Comparison of ENCODE assay signal across 14 cellular contexts in genomic region chr4:16206848-16207247, GRCh38. TPM values are rescaled to one million over a fixed set of nuclear protein-coding genes. Genes with fewer than 3 reads are reported as not detected.
DNase-seq lines count a peak whose midpoint lies in the region; TF ChIP-seq lines count a peak whose summit lies in the region.
"Had no signal": no experiment of that assay in that cellular context is flagged by ENCODE, and none has a peak within 500 bp of the region (broad histone marks: within the 10 kb centered on the region; RNA-seq: fewer than 3 reads in every experiment).

No MANE protein-coding gene starts in this region.

- CTCF ChIA-PET in MCF 10A (lab: Yijun Ruan, JAX) = interaction anchor here (0.7 to 5.0 kb wide), 6 partner anchors 8 to 1556 kb away, joined by 3 to 33 read pairs (median 4); no protein-coding TSS in a partner anchor
- CTCF ChIA-PET in mammary epithelial cell (lab: Charles Lee; ENCODE audit: low non-redundant PET) = no interaction called here

- H3K27ac Mint-ChIP-seq in MCF 10A (ENCODE audit: low read depth, unreplicated experiment) (peak overlapping the region; percentile 10), endodermal cell (no peak overlapping the region)
- no peak overlapping the region for H3K27ac Mint-ChIP-seq in activated T-helper 1 cell treated with anti-CD3 and anti-CD28 coated beads, Interleukin-12 subunit alpha, Interleukin-12 subunit beta, Interleukin-2, Interleukin-4 antibody, amounts not matched to agents 30 ng/mL and 10 ng/mL and 1 ng/mL, durations not matched to agents 14 hours and 24 hours and 36 hours

- H3K27ac ChIP-seq in mammary epithelial cell (ENCODE audit: insufficient read depth, low read depth, low read length) (no peak overlapping the region), endodermal cell (ENCODE audit: low read depth, low read length) (no peak overlapping the region), substantia nigra (ENCODE audit: low read depth, low read length, poor library complexity, severe bottlenecking) (peak overlapping the region; percentile 54)
- H3K27ac ChIP-seq: coronary artery, suprapubic skin had no signal

- 95% methylated on average over 2 of the region's 2 CpGs for WGBS in mammary epithelial cell (ENCODE audit: low coverage, missing lambda C conversion rate)
- WGBS in endodermal cell (ENCODE audit: insufficient coverage in 1 of 2, insufficient read length in 1 of 2), 2 experiments = 54 to 79% methylated on average over 2 of the region's 2 CpGs

- DNase-seq in MCF 10A (ENCODE audit: unreplicated experiment) (no peak), mammary epithelial cell (no peak), NCI-H69 (lab: John Stamatoyannopoulos, UW) (peak; percentile 5), endodermal cell (peak; percentile 59), substantia nigra (lab: John Stamatoyannopoulos, UW) (no peak), SKM-1 treated with dmso at 0.1 percent for 144 hours (lab: John Stamatoyannopoulos, UW; ENCODE audit: unreplicated experiment) (no peak), NCI-H2227 (lab: John Stamatoyannopoulos, UW; ENCODE audit: unreplicated experiment) (no peak)
- no peak for DNase-seq in activated T-helper 1 cell treated with anti-CD3 and anti-CD28 coated beads, Interleukin-12 subunit alpha, Interleukin-12 subunit beta, Interleukin-2, Interleukin-4 antibody, amounts not matched to agents 30 ng/mL and 10 ng/mL and 1 ng/mL, durations not matched to agents 14 hours and 24 hours and 36 hours (ENCODE audit: low spot score)
- DNase-seq: H9, NCI-H1930, NCI-H524 had no signal

- H3K4me2 ChIP-seq in mammary epithelial cell (ENCODE audit: insufficient read depth, low read depth, low read length) = no peak overlapping the region

- TF ChIP-seq CTCF in MCF 10A (IDR thresholded peaks at IDR 0.05; ENCODE audit: unreplicated experiment) (no peak), mammary epithelial cell (conservative IDR thresholded peaks at IDR 0.05 in 1 of 2, IDR thresholded peaks at IDR 0.05 in 1 of 2; ENCODE audit: extremely low read depth in 1 of 2, insufficient read depth in 1 of 2, low read depth in 1 of 2, low read length in 2 of 2) (no peak), endodermal cell (conservative IDR thresholded peaks at IDR 0.05) (no peak)

- H3K9ac ChIP-seq in mammary epithelial cell (ENCODE audit: insufficient read depth, low read length) (no peak overlapping the region), endodermal cell (ENCODE audit: extremely low read depth, low read length, poor library complexity, severe bottlenecking) (no peak overlapping the region)

- H2AFZ ChIP-seq in mammary epithelial cell (ENCODE audit: low read depth, low read length) = no peak overlapping the region

- H3K4me3 Mint-ChIP-seq in MCF 10A (ENCODE audit: unreplicated experiment) (no peak overlapping the region), endodermal cell (no peak overlapping the region)
- H3K4me3 Mint-ChIP-seq in activated T-helper 1 cell treated with anti-CD3 and anti-CD28 coated beads, Interleukin-12 subunit alpha, Interleukin-12 subunit beta, Interleukin-2, Interleukin-4 antibody, amounts not matched to agents 30 ng/mL and 10 ng/mL and 1 ng/mL, durations not matched to agents 14 hours and 24 hours and 36 hours = no peak overlapping the region
- H3K4me3 Mint-ChIP-seq: H9 had no signal

- no peaks in the 10 kb centered on the region for H4K20me1 ChIP-seq in mammary epithelial cell (ENCODE audit: insufficient read depth, low read length)

- in situ Hi-C loops in mammary epithelial cell (cut with MboI; ENCODE audit: low sequenced_read_pairs in 2 of 2) = no loop called here

- dilution Hi-C loops in mammary epithelial cell (cut with HindIII; ENCODE audit: low sequenced_read_pairs) = no loop called here

- peaks cover 3% of the 10 kb centered on the region for H3K36me3 ChIP-seq in mammary epithelial cell (ENCODE audit: insufficient read depth, low read length)
- H3K36me3 ChIP-seq in endodermal cell (ENCODE audit: control insufficient read depth, insufficient read depth, low read length) = peaks cover 5% of the 10 kb centered on the region

- no TSS peak for BruUV-seq in MCF 10A (replicated peaks; lab: Mats Ljungman, UMichigan)
- BruUV-seq in mammary epithelial cell (replicated peaks; lab: Mats Ljungman, UMichigan) = no TSS peak

- no peaks in the 10 kb centered on the region for H3K9me3 ChIP-seq in mammary epithelial cell (replicated peaks; ENCODE audit: insufficient read depth, low read length)
- no peaks in the 10 kb centered on the region for H3K9me3 ChIP-seq in endodermal cell (ENCODE audit: control insufficient read depth, low read length)
- H3K9me3 ChIP-seq: suprapubic skin had no signal

- H3K4me3 ChIP-seq in mammary epithelial cell (replicated peaks in 1 of 3; ENCODE audit: insufficient read depth in 1 of 3, low read depth in 2 of 3, low read length in 3 of 3) (no peak overlapping the region), endodermal cell (ENCODE audit: low read length) (no peak overlapping the region)
- H3K4me3 ChIP-seq: coronary artery, lung, suprapubic skin had no signal

- H3K79me2 ChIP-seq in mammary epithelial cell (ENCODE audit: insufficient read depth, low read length) = peaks cover 2% of the 10 kb centered on the region

- H3K27me3 ChIP-seq in mammary epithelial cell (ENCODE audit: insufficient read depth, low read length) = no peaks in the 10 kb centered on the region
- H3K27me3 ChIP-seq in endodermal cell (ENCODE audit: control insufficient read depth, insufficient read depth, low read length, poor library complexity, severe bottlenecking) = no peaks in the 10 kb centered on the region
- H3K27me3 ChIP-seq: suprapubic skin had no signal

- intact Hi-C loops in MCF 10A (cut with micrococcal nuclease) (no loop called here), mammary epithelial cell (cut with micrococcal nuclease) (no loop called here)
- intact Hi-C loops in activated T-helper 1 cell treated with anti-CD3 and anti-CD28 coated beads, Interleukin-12 subunit alpha, Interleukin-12 subunit beta, Interleukin-2, Interleukin-4 antibody, amounts not matched to agents 30 ng/mL and 10 ng/mL and 1 ng/mL, durations not matched to agents 14 hours and 24 hours and 36 hours (cut with micrococcal nuclease) = no loop called here

- no peaks in the 10 kb centered on the region for H3K9me3 Mint-ChIP-seq in MCF 10A (ENCODE audit: unreplicated experiment)
- H3K9me3 Mint-ChIP-seq in endodermal cell = no peaks in the 10 kb centered on the region
- H3K9me3 Mint-ChIP-seq in activated T-helper 1 cell treated with anti-CD3 and anti-CD28 coated beads, Interleukin-12 subunit alpha, Interleukin-12 subunit beta, Interleukin-2, Interleukin-4 antibody, amounts not matched to agents 30 ng/mL and 10 ng/mL and 1 ng/mL, durations not matched to agents 14 hours and 24 hours and 36 hours = no peaks in the 10 kb centered on the region
- H3K9me3 Mint-ChIP-seq: H9 had no signal

- POLR2A ChIA-PET in MCF 10A (lab: Yijun Ruan, JAX) = interaction anchor here (0.6 kb wide), 2 partner anchors 37 to 138 kb away, joined by 3 read pairs; no protein-coding TSS in a partner anchor

- H3K27me3 Mint-ChIP-seq in MCF 10A (ENCODE audit: insufficient read depth, unreplicated experiment) (no peaks in the 10 kb centered on the region), endodermal cell (ENCODE audit: insufficient read depth) (no peaks in the 10 kb centered on the region)
- H3K27me3 Mint-ChIP-seq in activated T-helper 1 cell treated with anti-CD3 and anti-CD28 coated beads, Interleukin-12 subunit alpha, Interleukin-12 subunit beta, Interleukin-2, Interleukin-4 antibody, amounts not matched to agents 30 ng/mL and 10 ng/mL and 1 ng/mL, durations not matched to agents 14 hours and 24 hours and 36 hours (ENCODE audit: insufficient read depth) = no peaks in the 10 kb centered on the region

- peaks cover 10% of the 10 kb centered on the region for H3K36me3 Mint-ChIP-seq in MCF 10A (ENCODE audit: insufficient read depth, unreplicated experiment)
- H3K36me3 Mint-ChIP-seq in endodermal cell (ENCODE audit: low read depth) = peaks cover 2% of the 10 kb centered on the region
- H3K36me3 Mint-ChIP-seq in activated T-helper 1 cell treated with anti-CD3 and anti-CD28 coated beads, Interleukin-12 subunit alpha, Interleukin-12 subunit beta, Interleukin-2, Interleukin-4 antibody, amounts not matched to agents 30 ng/mL and 10 ng/mL and 1 ng/mL, durations not matched to agents 14 hours and 24 hours and 36 hours (ENCODE audit: low read depth) = peaks cover 27% of the 10 kb centered on the region

- H3K4me1 ChIP-seq in mammary epithelial cell (ENCODE audit: insufficient read depth, low read length) (no peaks in the 10 kb centered on the region), endodermal cell (ENCODE audit: control insufficient read depth, insufficient read depth, low read length) (no peaks in the 10 kb centered on the region)

- H3K4me1 Mint-ChIP-seq in MCF 10A (ENCODE audit: insufficient read depth, unreplicated experiment) (peaks cover 6% of the 10 kb centered on the region), endodermal cell (peaks cover 19% of the 10 kb centered on the region)
- H3K4me1 Mint-ChIP-seq in activated T-helper 1 cell treated with anti-CD3 and anti-CD28 coated beads, Interleukin-12 subunit alpha, Interleukin-12 subunit beta, Interleukin-2, Interleukin-4 antibody, amounts not matched to agents 30 ng/mL and 10 ng/mL and 1 ng/mL, durations not matched to agents 14 hours and 24 hours and 36 hours (ENCODE audit: low read depth) = peaks cover 45% of the 10 kb centered on the region

RNA-seq across cellular contexts. Expression of gene TAPT1, which starts 19.4 kb away (rescaled TPM):
- total RNA-seq in MCF 10A (2022) = 22.0 and 27.8 TPM in 2 replicates
- total RNA-seq in mammary epithelial cell = 10 to 100 TPM; 16.2 to 21.1 TPM
- 7.8 TPM for polyA plus RNA-seq in mammary epithelial cell
- 7.9 TPM for polyA minus RNA-seq in mammary epithelial cell
- 10 to 100 TPM; 19.8 to 22.6 TPM for total RNA-seq in endodermal cell
- polyA plus RNA-seq in endodermal cell (2013, experiment 1 of 2) = 19.8 TPM
- polyA plus RNA-seq in endodermal cell (2013, experiment 2 of 2) = 21.2 TPM
- total RNA-seq in activated T-helper 1 cell treated with anti-CD3 and anti-CD28 coated beads, Interleukin-12 subunit alpha, Interleukin-12 subunit beta, Interleukin-2, Interleukin-4 antibody, amounts not matched to agents 30 ng/mL and 10 ng/mL and 1 ng/mL, durations not matched to agents 14 hours and 24 hours and 36 hours = 26.0 and 31.8 TPM in 2 replicates

Comparison
In these comparisons a context has a peak if more than half of its experiments do, and no peak if none do; other contexts are left out.
1. DNase-seq: peak in NCI-H69 (single experiment) and endodermal cell (single experiment); none in MCF 10A (single experiment), mammary epithelial cell (single experiment), substantia nigra (0 of 49), activated T-helper 1 cell treated with anti-CD3 and anti-CD28 coated beads, Interleukin-12 subunit alpha, Interleukin-12 subunit beta, Interleukin-2, Interleukin-4 antibody, amounts not matched to agents 30 ng/mL and 10 ng/mL and 1 ng/mL, durations not matched to agents 14 hours and 24 hours and 36 hours (single experiment), SKM-1 treated with dmso at 0.1 percent for 144 hours (single experiment) and NCI-H2227 (single experiment).